27 cellular contexts compared by ENCODE assay signal in the genomic region with DNA sequence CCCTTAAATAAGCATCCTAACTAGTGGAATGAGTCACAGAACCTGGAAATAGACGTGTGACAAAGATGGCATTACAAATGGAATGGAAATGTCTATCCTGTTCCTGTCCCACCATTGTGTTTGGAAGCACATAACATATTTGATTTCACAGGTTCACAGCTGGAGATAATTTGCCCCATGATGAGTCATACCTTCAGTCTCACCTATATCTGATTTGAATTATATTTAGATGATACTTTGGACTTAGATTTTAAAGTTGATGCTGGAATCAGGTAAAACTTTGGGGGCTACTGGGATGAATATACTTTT.
DNase-seq lines count a peak whose midpoint lies in the region; TF ChIP-seq lines count a peak whose summit lies in the region.
"Had no signal": no experiment of that assay in that cellular context is flagged by ENCODE, and none has a peak within 500 bp of the region (broad histone marks: within the 10 kb centered on the region; RNA-seq: fewer than 3 reads in every experiment).

No MANE protein-coding gene starts in this region.

- H3K4me2 ChIP-seq in BLaER1 = 0 out of 2 replicates have a peak overlapping the region, but pooled peaks have one; percentile 17
- peak overlapping the region; percentile 27; the same call in 1 of the 2 replicates for H3K4me2 ChIP-seq in KMS-11
- H3K4me2 ChIP-seq: hepatocyte had no signal

- H3K4me3 ChIP-seq in BLaER1 (no peak overlapping the region), KMS-11 (IDR thresholded peaks at IDR 0.05; ENCODE audit: insufficient read depth, low read depth, low read length) (no peak overlapping the region)
- H3K4me3 ChIP-seq: adrenal gland, hepatocyte, SJCRH30, skin epidermis, tibial artery had no signal

- H4K20me1 ChIP-seq in BLaER1 = no peaks in the 10 kb centered on the region
- no peaks in the 10 kb centered on the region for H4K20me1 ChIP-seq in KMS-11 (ENCODE audit: insufficient read depth)

- H3K27ac Mint-ChIP-seq in dendritic cell treated with granulocyte-macrophage colony-stimulating factor and Interleukin-4, amounts not matched to agents 40 ng/mL and 50 ng/mL, for 4 days = peak overlapping the region; percentile 17
- H3K27ac Mint-ChIP-seq: activated naive CD4-positive, alpha-beta T cell treated with anti-CD3 and anti-CD28 coated beads for 36 hours; activated T-helper 1 cell treated with anti-CD3 and anti-CD28 coated beads, Interleukin-12 subunit alpha, Interleukin-12 subunit beta, Interleukin-2, Interleukin-4 antibody, amounts not matched to agents 30 ng/mL and 10 ng/mL and 1 ng/mL, durations not matched to agents 14 hours and 24 hours and 36 hours; H9 had no signal

- TF ChIP-seq CTCF in KMS-11 (conservative IDR thresholded peaks at IDR 0.05; ENCODE audit: low read depth, low read length) = no peak

- H3K36me3 ChIP-seq in BLaER1 = no peaks in the 10 kb centered on the region
- H3K36me3 ChIP-seq in KMS-11 (ENCODE audit: insufficient read depth) = no peaks in the 10 kb centered on the region
- H3K36me3 ChIP-seq: adrenal gland, brain microvascular endothelial cell, SJCRH30, tibial artery, WERI-Rb-1 had no signal

- H3K4me1 Mint-ChIP-seq in dendritic cell treated with granulocyte-macrophage colony-stimulating factor and Interleukin-4, amounts not matched to agents 40 ng/mL and 50 ng/mL, for 4 days (ENCODE audit: low read depth) = peaks cover 70% of the 10 kb centered on the region

- no peaks in the 10 kb centered on the region for H3K9me3 Mint-ChIP-seq in dendritic cell treated with granulocyte-macrophage colony-stimulating factor and Interleukin-4, amounts not matched to agents 40 ng/mL and 50 ng/mL, for 4 days
- H3K9me3 Mint-ChIP-seq: activated naive CD4-positive, alpha-beta T cell treated with anti-CD3 and anti-CD28 coated beads for 36 hours; stimulated activated naive CD8-positive, alpha-beta T cell treated with anti-CD3 and anti-CD28 coated beads, Interleukin-15, amount 100 ng/mL, for 72 hours had no signal

- no peak overlapping the region for H3K4me3 Mint-ChIP-seq in dendritic cell treated with granulocyte-macrophage colony-stimulating factor and Interleukin-4, amounts not matched to agents 40 ng/mL and 50 ng/mL, for 4 days
- H3K4me3 Mint-ChIP-seq: activated naive CD4-positive, alpha-beta T cell treated with anti-CD3 and anti-CD28 coated beads for 36 hours; activated T-helper 1 cell treated with anti-CD3 and anti-CD28 coated beads, Interleukin-12 subunit alpha, Interleukin-12 subunit beta, Interleukin-2, Interleukin-4 antibody, amounts not matched to agents 30 ng/mL and 10 ng/mL and 1 ng/mL, durations not matched to agents 14 hours and 24 hours and 36 hours; H9; naive thymus-derived CD8-positive, alpha-beta T cell; stimulated activated naive CD8-positive, alpha-beta T cell treated with anti-CD3 and anti-CD28 coated beads, Interleukin-15, amount 100 ng/mL, for 72 hours had no signal

- no peak overlapping the region for H3K27ac ChIP-seq in BLaER1
- H3K27ac ChIP-seq in KMS-11 = no peak overlapping the region
- H3K27ac ChIP-seq: adrenal gland, brain microvascular endothelial cell, hepatocyte, SJCRH30, tibial artery, WERI-Rb-1 had no signal

- H3K9me3 ChIP-seq in BLaER1 = no peaks in the 10 kb centered on the region
- H3K9me3 ChIP-seq: adrenal gland, tibial artery had no signal

- H3K9ac ChIP-seq in BLaER1 (no peak overlapping the region), KMS-11 (no peak overlapping the region)

- peaks cover 17% of the 10 kb centered on the region for H3K4me1 ChIP-seq in BLaER1
- H3K4me1 ChIP-seq in KMS-11 (ENCODE audit: low read depth, poor library complexity, severe bottlenecking) = peaks cover 42% of the 10 kb centered on the region

- intact Hi-C loops in dendritic cell treated with granulocyte-macrophage colony-stimulating factor and Interleukin-4, amounts not matched to agents 40 ng/mL and 50 ng/mL, for 4 days (cut with micrococcal nuclease) = no loop called here

- H3K79me2 ChIP-seq in KMS-11 (ENCODE audit: insufficient read depth, low read depth) = no peaks in the 10 kb centered on the region
- H3K79me2 ChIP-seq: hepatocyte had no signal

- DNase-seq in myocyte (ENCODE audit: low read depth) (peak; percentile 68), NCI-H82 treated with DMSO at 0.1 percent for 48 hours (lab: John Stamatoyannopoulos, UW; ENCODE audit: unreplicated experiment) (no peak), NCI-H226 (no peak), NCI-H82 (lab: John Stamatoyannopoulos, UW) (no peak)
- no peak for DNase-seq in effector CD8-positive, alpha-beta T cell (lab: John Stamatoyannopoulos, UW)
- DNase-seq: activated CD4-positive, alpha-beta T cell treated with anti-CD3 and anti-CD28 coated beads, Interleukin-2, amount 50 U/mL, for 1 hour; activated naive CD4-positive, alpha-beta T cell treated with anti-CD3 and anti-CD28 coated beads for 36 hours; adrenal gland; brain microvascular endothelial cell; effector memory CD4-positive, alpha-beta T cell; foreskin melanocyte; GF-D8; H9; naive thymus-derived CD8-positive, alpha-beta T cell; NCI-H2171 treated with DMSO at 0.1 percent for 48 hours; NCI-H524; SJCRH30; stimulated activated naive CD8-positive, alpha-beta T cell treated with anti-CD3 and anti-CD28 coated beads, Interleukin-15, amount 100 ng/mL, for 72 hours; T1000; tibial artery; WERI-Rb-1 had no signal

- no peak overlapping the region for H2AFZ ChIP-seq in KMS-11 (ENCODE audit: low read depth)
- H2AFZ ChIP-seq: hepatocyte had no signal

- no peaks in the 10 kb centered on the region for H3K27me3 ChIP-seq in BLaER1
- no peaks in the 10 kb centered on the region for H3K27me3 ChIP-seq in KMS-11 (ENCODE audit: insufficient read depth, low read depth)
- H3K27me3 ChIP-seq: adrenal gland, brain microvascular endothelial cell, hepatocyte, SJCRH30, tibial artery had no signal

- H3K27me3 Mint-ChIP-seq in dendritic cell treated with granulocyte-macrophage colony-stimulating factor and Interleukin-4, amounts not matched to agents 40 ng/mL and 50 ng/mL, for 4 days = peaks cover 3% of the 10 kb centered on the region
- H3K27me3 Mint-ChIP-seq: naive thymus-derived CD8-positive, alpha-beta T cell; stimulated activated naive CD8-positive, alpha-beta T cell treated with anti-CD3 and anti-CD28 coated beads, Interleukin-15, amount 100 ng/mL, for 72 hours had no signal

- peaks cover 5% of the 10 kb centered on the region for H3K36me3 Mint-ChIP-seq in dendritic cell treated with granulocyte-macrophage colony-stimulating factor and Interleukin-4, amounts not matched to agents 40 ng/mL and 50 ng/mL, for 4 days (ENCODE audit: low read depth)
